In genomic region chr1:247332215-247332900, GRCh38 we compare ENCODE assay signal across 8 cellular contexts. TPM values are rescaled to one million over a fixed set of nuclear protein-coding genes. Genes with fewer than 3 reads are reported as not detected.
DNase-seq lines count a peak whose midpoint lies in the region; ATAC-seq and TF ChIP-seq lines count a peak whose summit lies in the region.

No MANE protein-coding gene starts in this region.

- H3K27me3 ChIP-seq in esophagus (ENCODE audit: control insufficient read depth in 1 of 2, insufficient read depth in 2 of 2, low read length in 2 of 2) (no peaks in the 10 kb centered on the region), stomach smooth muscle (ENCODE audit: control insufficient read depth in 1 of 2, insufficient read depth in 2 of 2, low read length in 2 of 2) (no peaks in the 10 kb centered on the region)

- H3K4me1 ChIP-seq in esophagus (ENCODE audit: control insufficient read depth in 2 of 2, insufficient read depth in 2 of 2, low read length in 1 of 2) (peaks cover 0 to 15% of the 10 kb centered on the region in 2 donors), stomach smooth muscle (ENCODE audit: control insufficient read depth, insufficient read depth, low read length) (peaks cover 30% of the 10 kb centered on the region)

- peaks cover 33 to 76% (median 54%) of the 10 kb centered on the region in 4 donors for H3K4me1 Mint-ChIP-seq in naive thymus-derived CD8-positive, alpha-beta T cell

- H3K9ac ChIP-seq in stomach smooth muscle (ENCODE audit: low read length in 2 of 2) = peak overlapping the region; percentile 74 to 87

- H3K27ac ChIP-seq in esophagus (ENCODE audit: low read depth in 2 of 2, low read length in 1 of 2) = peak overlapping the region; percentile 82 to 88
- peak overlapping the region; percentile 73 for H3K27ac ChIP-seq in stomach smooth muscle (ENCODE audit: low read length)

- POLR2A ChIA-PET in naive thymus-derived CD8-positive, alpha-beta T cell (lab: Charles Lee) = interaction anchor here (0.6 to 3.1 kb wide), 8 partner anchors 9 to 1060 kb away, joined by 3 to 34 read pairs (median 6); partner anchors contain the start of gene AHCTF1

- H3K4me3 ChIP-seq in esophagus (ENCODE audit: low read depth in 1 of 2, low read length in 2 of 2) (peak overlapping the region; percentile 86 to 90), stomach smooth muscle (ENCODE audit: low read length in 2 of 2) (peak overlapping the region; percentile 79 to 86)

- peaks cover 2 to 3% of the 10 kb centered on the region in 2 donors for H3K36me3 ChIP-seq in esophagus (ENCODE audit: control insufficient read depth in 2 of 2, insufficient read depth in 2 of 2, low read length in 1 of 2)
- H3K36me3 ChIP-seq in stomach smooth muscle (ENCODE audit: control insufficient read depth in 2 of 2, insufficient read depth in 2 of 2, low read length in 2 of 2) = peaks cover 12 to 16% of the 10 kb centered on the region in 2 donors

- H3K9me3 Mint-ChIP-seq in naive thymus-derived CD8-positive, alpha-beta T cell = no peaks in the 10 kb centered on the region

- DNase-seq in A172 (ENCODE audit: low spot score) (peak; percentile 20), GM13976 (ENCODE audit: low spot score) (peak; percentile 82), NCI-H226 (peak; percentile 40), activated T-cell treated with anti-CD3 and anti-CD28 coated beads for 4 hours (peak; percentile 27)
- DNase-seq in naive thymus-derived CD8-positive, alpha-beta T cell = peak; percentile 33 to 83 (median 57)

- H3K27me3 Mint-ChIP-seq in naive thymus-derived CD8-positive, alpha-beta T cell = no peaks in the 10 kb centered on the region

- TF ChIP-seq CTCF in GM13976 (IDR thresholded peaks at IDR 0.05; ENCODE audit: borderline replicate concordance, control extremely low read depth, extremely low read depth, insufficient read depth, missing control alignments) = no peak

- 4% methylated on average over 53 of the region's 53 CpGs for WGBS in esophagus, 2 donors

- no peaks in the 10 kb centered on the region for H3K9me3 ChIP-seq in esophagus (ENCODE audit: control insufficient read depth in 2 of 2, insufficient read depth in 1 of 2, low read depth in 1 of 2, low read length in 1 of 2)
- no peaks in the 10 kb centered on the region for H3K9me3 ChIP-seq in stomach smooth muscle (ENCODE audit: control insufficient read depth in 2 of 2, low read length in 2 of 2)

- peak overlapping the region; percentile 61 to 95 (median 89) for H3K27ac Mint-ChIP-seq in naive thymus-derived CD8-positive, alpha-beta T cell

- ATAC-seq in HG02852 (IDR thresholded peaks at IDR 0.05; ENCODE audit: unreplicated experiment) = peak; percentile 45
- peak; percentile 54 to 60 for ATAC-seq in naive thymus-derived CD8-positive, alpha-beta T cell

- in situ Hi-C loops in GM13976 (cut with MboI; ENCODE audit: low sequenced_read_pairs, unreplicated experiment) = no loop called here

- H3K36me3 Mint-ChIP-seq in naive thymus-derived CD8-positive, alpha-beta T cell = peaks cover 0 to 12% (median 0%) of the 10 kb centered on the region in 3 donors

- peak overlapping the region; percentile 72 to 96 (median 80) for H3K4me3 Mint-ChIP-seq in naive thymus-derived CD8-positive, alpha-beta T cell

RNA-seq across cellular contexts. Expression of gene ZNF496, which starts 0.7 kb away (rescaled TPM):
- total RNA-seq in A172 (2014; rRNA removed; shearing (Covaris generic)) = 26.5 and 45.0 TPM in 2 replicates
- 1 to 10 TPM; 3.7 to 3.8 TPM for polyA plus RNA-seq in esophagus
- total RNA-seq in naive thymus-derived CD8-positive, alpha-beta T cell = 10 to 100 TPM; 73.9 to 77.8 TPM
- polyA plus RNA-seq in naive thymus-derived CD8-positive, alpha-beta T cell = 10 to 100 TPM; 17.3 to 36.3 (median 20.4) TPM

Comparison
In these comparisons a context has a peak if more than half of its experiments do, and no peak if none do; other contexts are left out.
1. Peak in every context shown above with its lines: DNase-seq, ATAC-seq, H3K4me3 ChIP-seq and H3K27ac ChIP-seq.
2. DNase-seq: peak in every context shown above with its lines; median percentile 82 in GM13976; 57 in naive thymus-derived CD8-positive, alpha-beta T cell; 40 in NCI-H226; 27 in activated T-cell treated with anti-CD3 and anti-CD28 coated beads for 4 hours; 20 in A172.